In genomic region chr6:31546339-31546961, GRCh38 we compare ENCODE assay signal across 8 cellular contexts. TPM values are rescaled to one million over a fixed set of nuclear protein-coding genes. Genes with fewer than 3 reads are reported as not detected.
DNase-seq lines count a peak whose midpoint lies in the region; ATAC-seq and TF ChIP-seq lines count a peak whose summit lies in the region.

Gene ATP6V1G2, minus strand, starts transcription at chr6:31546608. Its CDS starts 49 bp downstream, at chr6:31546559.

- intact Hi-C loops in activated B cell treated with CpG ODN at 0.5 μM for 24 hours (cut with micrococcal nuclease), result loop anchor here (1.0 to 10.0 kb wide), 6 partner anchors 52 to 648 kb away; partner anchors contain the start of genes EHMT2, GPSM3, PBX2 and VARS1

- no peaks in the 10 kb centered on the region for H3K27me3 Mint-ChIP-seq in activated B cell treated with CpG ODN at 0.5 μM for 24 hours

- no peaks in the 10 kb centered on the region for H3K9me3 Mint-ChIP-seq in activated B cell treated with CpG ODN at 0.5 μM for 24 hours

- peaks cover 18% of the 10 kb centered on the region for H3K36me3 Mint-ChIP-seq in activated B cell treated with CpG ODN at 0.5 μM for 24 hours (ENCODE audit: low read depth)

- peak within 1 kb of the TSS; percentile 49 for H3K4me3 ChIP-seq in GM12875 (ENCODE audit: low read depth, low read length)
- peak within 1 kb of the TSS; percentile 42 to 54 for H3K4me3 ChIP-seq in cardiac fibroblast (replicated peaks in 1 of 2; ENCODE audit: low read depth in 2 of 2, low read length in 2 of 2)

- CTCF ChIA-PET in activated B cell treated with CpG ODN at 0.5 μM for 24 hours (lab: Charles Lee), result interaction anchor here (0.8 to 25.8 kb wide), 5 partner anchors 32 to 412 kb away, joined by 4 to 773 read pairs (median 4); partner anchors contain the start of genes LST1, LTA, LTB and NCR3

- H3K4me1 Mint-ChIP-seq in activated B cell treated with CpG ODN at 0.5 μM for 24 hours, result peaks cover 53% of the 10 kb centered on the region

- peak within 1 kb of the TSS; percentile 93 for H3K4me3 Mint-ChIP-seq in activated B cell treated with CpG ODN at 0.5 μM for 24 hours

- TF ChIP-seq CTCF in GM12875 (IDR thresholded peaks at IDR 0.05; ENCODE audit: borderline replicate concordance, insufficient read depth, low read depth, low read length) (peak; percentile 95), activated B cell treated with CpG ODN at 0.5 μM for 24 hours (IDR thresholded peaks at IDR 0.05) (peak; percentile 89), cardiac fibroblast (IDR thresholded peaks at IDR 0.05; ENCODE audit: low read depth, low read length) (peak; percentile 100)

- peak; percentile 97 for DNase-seq in NCI-H2227 treated with DMSO at 0.1 percent for 48 hours (lab: John Stamatoyannopoulos, UW)
- DNase-seq in activated B cell treated with CpG ODN at 0.5 μM for 24 hours, result peak; percentile 79
- peak; percentile 94 to 95 for DNase-seq in cardiac fibroblast (ENCODE audit: low read depth in 2 of 2)
- DNase-seq in inferior parietal cortex (ENCODE audit: extremely low spot score), result peak; percentile 90
- peak; percentile 73 to 91 for DNase-seq in stimulated activated CD4-positive, alpha-beta T cell treated with anti-CD3 and anti-CD28 coated beads, Interleukin-12 subunit alpha, Interleukin-12 subunit beta, amount 100 ng/mL, for 24 hours (ENCODE audit: low read depth in 2 of 2)

- POLR2A ChIA-PET in activated B cell treated with CpG ODN at 0.5 μM for 24 hours (lab: Charles Lee), result interaction anchor here (0.6 to 8.7 kb wide), 10 partner anchors 13 to 618 kb away, joined by 3 to 234 read pairs (median 10); partner anchors contain the start of genes APOM, BAG6, C6orf47 and EGFL8

- peak within 1 kb of the TSS; percentile 97 for H3K27ac Mint-ChIP-seq in activated B cell treated with CpG ODN at 0.5 μM for 24 hours

- peak; percentile 50 for ATAC-seq in HG03196 (IDR thresholded peaks at IDR 0.05; ENCODE audit: unreplicated experiment)
- peak; percentile 60 for ATAC-seq in activated B cell treated with CpG ODN at 0.5 μM for 24 hours (ENCODE audit: low read depth)
- ATAC-seq in HG02973 (IDR thresholded peaks at IDR 0.05; ENCODE audit: unreplicated experiment), result no peak

RNA-seq across cellular contexts. Expression of gene ATP6V1G2, which starts in this region (rescaled TPM):
- 1.9 and 3.2 TPM in 2 replicates for total RNA-seq in activated B cell treated with CpG ODN at 0.5 μM for 24 hours
